ENCODE assay signal across 8 cellular contexts in the genomic region with DNA sequence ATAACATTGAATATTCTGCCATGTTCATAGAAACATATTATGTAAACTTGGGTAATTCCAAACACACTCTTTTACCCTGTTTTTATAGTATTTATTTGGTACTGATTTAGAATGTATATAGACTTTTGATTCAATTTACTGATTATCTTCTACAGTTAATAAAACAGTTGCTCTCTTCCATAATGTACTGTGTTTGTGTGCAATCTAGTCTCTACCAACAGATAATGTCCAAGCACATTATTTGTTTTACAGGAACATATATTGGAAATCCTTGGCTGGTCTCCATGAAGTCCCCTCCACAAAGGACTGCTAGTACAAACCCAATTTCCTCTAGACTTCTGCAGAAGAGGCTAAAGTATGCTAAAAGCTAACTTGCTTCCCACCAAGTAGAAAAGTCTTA.
"Had no signal": no experiment of that assay in that cellular context is flagged by ENCODE, and none has a peak within 500 bp of the region (broad histone marks: within the 10 kb centered on the region; RNA-seq: fewer than 3 reads in every experiment).

No MANE protein-coding gene starts in this region.

- H3K4me1 Mint-ChIP-seq: GM23338, H9 had no signal

- H3K27me3 Mint-ChIP-seq: IgD-negative memory B cell had no signal

- H3K27ac Mint-ChIP-seq: GM23338, H9, IgD-negative memory B cell had no signal

- H2AFZ ChIP-seq: GM23338 had no signal

- H3K4me3 Mint-ChIP-seq: GM23338, H9, IgD-negative memory B cell had no signal

- H3K4me2 ChIP-seq: GM23338, KMS-11 had no signal

- H3K27ac ChIP-seq: HL-60, KMS-11 had no signal

- ATAC-seq: GM23338, HepG2 had no signal

- H3K4me3 ChIP-seq: GM23338 had no signal

- DNase-seq: H9, HCEC 1CT, KBM-7 had no signal

- H3K9ac ChIP-seq: KMS-11 had no signal

- H3K36me3 Mint-ChIP-seq: IgD-negative memory B cell had no signal
